1 cellular context compared by ENCODE assay signal in the genomic region with DNA sequence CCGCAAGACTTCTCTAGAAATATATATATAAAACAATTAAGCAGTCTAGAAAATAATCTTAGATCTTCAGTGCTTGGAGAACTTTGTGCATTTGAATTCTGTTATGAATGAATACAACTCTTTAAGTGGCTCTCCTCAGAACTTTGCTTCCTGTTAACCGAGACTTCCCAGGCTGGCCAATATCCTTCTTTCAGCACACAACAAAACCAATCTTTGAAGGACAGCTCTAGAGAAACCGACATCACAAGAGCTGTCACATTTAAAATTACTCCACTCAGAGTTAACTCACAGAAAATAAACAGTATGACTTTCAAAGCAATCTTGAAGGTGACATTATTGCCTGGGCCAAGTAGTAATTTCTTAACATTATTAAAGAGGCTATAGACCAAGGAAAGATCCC.
TF ChIP-seq lines count a peak whose summit lies in the region.

No MANE protein-coding gene starts in this region.

TF ChIP-seq in K562, 482 proteins besides CTCF, POLR2A, EP300 and RAD21:
- TF ChIP-seq SRSF3 (IDR thresholded peaks at IDR 0.05; ENCODE audit: insufficient read depth, low read length) (no peak), ZNF384 (IDR thresholded peaks at IDR 0.05; ENCODE audit: low read depth, low read length) (no peak), ZNF444 (CRISPR knock-in tag; IDR thresholded peaks at IDR 0.05) (no peak), ZNF76 (CRISPR knock-in tag; IDR thresholded peaks at IDR 0.05; ENCODE audit: borderline replicate concordance) (no peak), ZC3H4 (CRISPR knock-in tag; IDR thresholded peaks at IDR 0.05; ENCODE audit: borderline replicate concordance) (no peak), MAFF (IDR thresholded peaks at IDR 0.05; ENCODE audit: low read length) (no peak)
- TF ChIP-seq, protein P1, sequence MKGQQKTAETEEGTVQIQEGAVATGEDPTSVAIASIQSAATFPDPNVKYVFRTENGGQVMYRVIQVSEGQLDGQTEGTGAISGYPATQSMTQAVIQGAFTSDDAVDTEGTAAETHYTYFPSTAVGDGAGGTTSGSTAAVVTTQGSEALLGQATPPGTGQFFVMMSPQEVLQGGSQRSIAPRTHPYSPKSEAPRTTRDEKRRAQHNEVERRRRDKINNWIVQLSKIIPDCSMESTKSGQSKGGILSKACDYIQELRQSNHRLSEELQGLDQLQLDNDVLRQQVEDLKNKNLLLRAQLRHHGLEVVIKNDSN (CRISPR knock-in tag; IDR thresholded peaks at IDR 0.05): no peak
